29 cellular contexts compared by ENCODE assay signal in the genomic region with DNA sequence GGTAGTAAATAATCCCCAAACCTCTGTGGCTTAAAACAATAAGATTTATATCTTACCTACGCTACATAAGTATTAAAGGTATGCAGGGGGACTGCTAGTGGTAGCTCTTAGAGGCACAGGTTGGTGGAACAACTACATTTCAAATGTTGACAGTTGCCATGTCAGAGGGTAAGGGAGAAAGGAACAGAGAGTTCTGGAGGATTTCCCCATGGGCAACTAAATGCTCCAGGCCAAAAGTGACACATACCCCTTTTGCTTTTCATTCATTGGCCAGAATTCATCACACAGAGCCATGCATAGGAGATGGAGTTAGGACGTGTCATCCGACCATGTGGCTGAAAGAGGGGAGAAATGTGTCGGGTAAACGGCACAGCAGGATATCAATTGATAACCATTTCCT.
"Had no signal": no experiment of that assay in that cellular context is flagged by ENCODE, and none has a peak within 500 bp of the region (broad histone marks: within the 10 kb centered on the region; RNA-seq: fewer than 3 reads in every experiment).

No MANE protein-coding gene starts in this region.

- ATAC-seq: activated CD4-positive, alpha-beta T cell treated with anti-CD3 and anti-CD28 coated beads for 36 hours; activated T-cell treated with anti-CD3 and anti-CD28 coated beads, Interleukin-2, amount 50 U/mL, for 4 hours; gastrocnemius medialis; left cardiac atrium had no signal

- H3K36me3 Mint-ChIP-seq: activated naive CD8-positive, alpha-beta T cell; neural progenitor cell had no signal

- FAIRE-seq: colon, islet of Langerhans had no signal

- H3K4me1 ChIP-seq: adrenal gland, ascending aorta, gastrocnemius medialis, neural progenitor cell, sigmoid colon, testis, upper lobe of left lung had no signal

- H3K9me3 ChIP-seq: adrenal gland, ascending aorta, gastrocnemius medialis, sigmoid colon, testis, upper lobe of left lung had no signal

- H3K36me3 ChIP-seq: adrenal gland, ascending aorta, brain microvascular endothelial cell, gastrocnemius medialis, neural progenitor cell, sigmoid colon, upper lobe of left lung had no signal

- H3K27me3 ChIP-seq: adrenal gland, ascending aorta, brain microvascular endothelial cell, gastrocnemius medialis, neural progenitor cell, sigmoid colon, testis, upper lobe of left lung had no signal

- H3K9me3 Mint-ChIP-seq: activated T-cell treated with anti-CD3 and anti-CD28 coated beads, Interleukin-2, amount 50 U/mL, for 4 hours; activated T-helper 2 cell treated with anti-CD3 and anti-CD28 coated beads, Interferon-gamma antibody, Interleukin-2, Interleukin-4, amounts not matched to agents 10 μg/mL and 5 μg/mL and 100 μg/mL, durations not matched to agents 14 hours and 24 hours and 36 hours; central memory CD8-positive, alpha-beta T cell; neural progenitor cell had no signal

- H3K4me3 Mint-ChIP-seq: activated CD4-positive, alpha-beta T cell treated with anti-CD3 and anti-CD28 coated beads for 36 hours; activated naive CD8-positive, alpha-beta T cell; activated T-cell treated with anti-CD3 and anti-CD28 coated beads, Interleukin-2, amount 50 U/mL, for 4 hours; central memory CD8-positive, alpha-beta T cell; naive B cell; neural progenitor cell had no signal

- H3K27ac Mint-ChIP-seq: activated CD4-positive, alpha-beta T cell treated with anti-CD3 and anti-CD28 coated beads for 36 hours; activated naive CD8-positive, alpha-beta T cell; activated T-helper 2 cell treated with anti-CD3 and anti-CD28 coated beads, Interferon-gamma antibody, Interleukin-2, Interleukin-4, amounts not matched to agents 10 μg/mL and 5 μg/mL and 100 μg/mL, durations not matched to agents 14 hours and 24 hours and 36 hours; neural progenitor cell had no signal

- H3K4me3 ChIP-seq: adrenal gland, ascending aorta, gastrocnemius medialis, neural progenitor cell, sigmoid colon, smooth muscle cell, testis, upper lobe of left lung had no signal

- H3K27ac ChIP-seq: adrenal gland, ascending aorta, brain microvascular endothelial cell, gastrocnemius medialis, neural progenitor cell, sigmoid colon, testis, upper lobe of left lung had no signal

- H3K4me1 Mint-ChIP-seq: activated CD4-positive, alpha-beta T cell treated with anti-CD3 and anti-CD28 coated beads for 36 hours; central memory CD8-positive, alpha-beta T cell; naive B cell; neural progenitor cell had no signal

- DNase-seq: activated CD4-positive, alpha-beta T cell treated with anti-CD3 and anti-CD28 coated beads for 36 hours; activated CD4-positive, alpha-beta T cell treated with anti-CD3 and anti-CD28 coated beads, Interleukin-2, amount 50 U/mL, for 48 hours; activated CD8-positive, alpha-beta memory T cell treated with anti-CD3 and anti-CD28 coated beads, Interleukin-2, amount 50 U/mL, for 48 hours; activated naive CD4-positive, alpha-beta T cell; activated T-cell treated with anti-CD3 and anti-CD28 coated beads, Interleukin-2, amount 50 U/mL, for 4 hours; adrenal gland; brain microvascular endothelial cell; effector memory CD4-positive, alpha-beta T cell; gastrocnemius medialis; hypothalamus; left cardiac atrium; mesenchymal stem cell; naive B cell; retina; sigmoid colon; stimulated activated CD4-positive, alpha-beta T cell treated with anti-CD3 and anti-CD28 coated beads, Interleukin-15, amount 100 ng/mL, for 24 hours; stimulated activated CD4-positive, alpha-beta T cell treated with anti-CD3 and anti-CD28 coated beads, Interleukin-2, amount 100 ng/mL, for 48 hours; stimulated activated naive CD4-positive, alpha-beta T cell; T-helper 1 cell; testis; upper lobe of left lung had no signal
